In genomic region chr16:85453179-85453678, GRCh38 we compare ENCODE assay signal across 24 cellular contexts.
"Had no signal": no experiment of that assay in that cellular context is flagged by ENCODE, and none has a peak within 500 bp of the region (broad histone marks: within the 10 kb centered on the region; RNA-seq: fewer than 3 reads in every experiment).

No MANE protein-coding gene starts in this region.

- H3K27ac Mint-ChIP-seq: activated B cell treated with CpG ODN at 0.5 μM for 24 hours; activated CD4-positive, alpha-beta memory T cell treated with anti-CD3 and anti-CD28 coated beads for 36 hours; activated CD4-positive, alpha-beta T cell treated with anti-CD3 and anti-CD28 coated beads for 36 hours; activated naive CD4-positive, alpha-beta T cell treated with anti-CD3 and anti-CD28 coated beads, Interleukin-2, amount 10 ng/mL, durations not matched to agents 7 days and 5 days; activated T-cell treated with anti-CD3 and anti-CD28 coated beads, Interleukin-2, amount 50 U/mL, for 72 hours; dendritic cell treated with granulocyte-macrophage colony-stimulating factor and Interleukin-4, amounts not matched to agents 40 ng/mL and 50 ng/mL, for 4 days; natural killer cell; stimulated activated memory B cell treated with anti-CD40 and anti-IgM and Interleukin-4, amounts not matched to agents 10 μg/mL and 1 μg/mL and 100 μg/mL, for 72 hours; T-helper 1 cell treated with Interleukin-12 subunit alpha and Interleukin-12 subunit beta and Interleukin-4 antibody, amounts not matched to agents 30 μg/mL and 1 μg/mL, for 36 hours had no signal

- H3K27me3 ChIP-seq: testis, upper lobe of left lung had no signal

- DNase-seq: activated B cell treated with CpG ODN at 0.5 μM for 24 hours; activated CD4-positive, alpha-beta memory T cell treated with anti-CD3 and anti-CD28 coated beads for 36 hours; activated CD4-positive, alpha-beta T cell treated with anti-CD3 and anti-CD28 coated beads for 36 hours; activated effector memory CD4-positive, alpha-beta T cell treated with anti-CD3 and anti-CD28 coated beads, Interleukin-2, amount 50 U/mL, for 16 hours; activated naive CD4-positive, alpha-beta T cell treated with anti-CD3 and anti-CD28 coated beads, Interleukin-2, amount 10 ng/mL, durations not matched to agents 7 days and 5 days; activated T-cell treated with anti-CD3 and anti-CD28 coated beads, Interleukin-2, amount 50 U/mL, for 72 hours; aorta; effector CD4-positive, alpha-beta T cell; heart right ventricle; lower lobe of right lung; natural killer cell; small intestine; stimulated activated CD4-positive, alpha-beta T cell treated with anti-CD3 and anti-CD28 coated beads, Interleukin-2, amount 100 ng/mL, for 24 hours; T1000; testis; upper lobe of left lung had no signal

- H3K27me3 Mint-ChIP-seq: activated CD4-positive, alpha-beta memory T cell treated with anti-CD3 and anti-CD28 coated beads for 36 hours; activated CD4-positive, alpha-beta T cell treated with anti-CD3 and anti-CD28 coated beads for 36 hours had no signal

- H3K4me3 Mint-ChIP-seq: activated B cell treated with CpG ODN at 0.5 μM for 24 hours; activated CD4-positive, alpha-beta memory T cell treated with anti-CD3 and anti-CD28 coated beads for 36 hours; activated CD4-positive, alpha-beta T cell treated with anti-CD3 and anti-CD28 coated beads for 36 hours; activated naive CD4-positive, alpha-beta T cell treated with anti-CD3 and anti-CD28 coated beads, Interleukin-2, amount 10 ng/mL, durations not matched to agents 7 days and 5 days; activated T-cell treated with anti-CD3 and anti-CD28 coated beads, Interleukin-2, amount 50 U/mL, for 72 hours; brain; dendritic cell treated with granulocyte-macrophage colony-stimulating factor and Interleukin-4, amounts not matched to agents 40 ng/mL and 50 ng/mL, for 4 days; natural killer cell; stimulated activated memory B cell treated with anti-CD40 and anti-IgM and Interleukin-4, amounts not matched to agents 10 μg/mL and 1 μg/mL and 100 μg/mL, for 72 hours; T-helper 1 cell treated with Interleukin-12 subunit alpha and Interleukin-12 subunit beta and Interleukin-4 antibody, amounts not matched to agents 30 μg/mL and 1 μg/mL, for 36 hours had no signal

- FAIRE-seq: endometrium, keratinocyte, small intestine had no signal

- H3K36me3 Mint-ChIP-seq: activated CD4-positive, alpha-beta memory T cell treated with anti-CD3 and anti-CD28 coated beads for 36 hours; activated naive CD4-positive, alpha-beta T cell treated with anti-CD3 and anti-CD28 coated beads, Interleukin-2, amount 10 ng/mL, durations not matched to agents 7 days and 5 days; brain; natural killer cell; stimulated activated memory B cell treated with anti-CD40 and anti-IgM and Interleukin-4, amounts not matched to agents 10 μg/mL and 1 μg/mL and 100 μg/mL, for 72 hours had no signal

- H3K9me3 ChIP-seq: heart right ventricle, lower lobe of right lung, neutrophil, testis, upper lobe of left lung had no signal

- ATAC-seq: activated CD4-positive, alpha-beta T cell treated with anti-CD3 and anti-CD28 coated beads for 36 hours; activated T-cell treated with anti-CD3 and anti-CD28 coated beads, Interleukin-2, amount 50 U/mL, for 72 hours; heart right ventricle; natural killer cell; sciatic nerve; stimulated activated memory B cell treated with anti-CD40 and anti-IgM and Interleukin-4, amounts not matched to agents 10 μg/mL and 1 μg/mL and 100 μg/mL, for 72 hours had no signal

- H3K4me3 ChIP-seq: heart right ventricle, lower lobe of right lung, testis, upper lobe of left lung had no signal

- H3K9me3 Mint-ChIP-seq: activated B cell treated with CpG ODN at 0.5 μM for 24 hours; activated CD4-positive, alpha-beta memory T cell treated with anti-CD3 and anti-CD28 coated beads for 36 hours; activated naive CD4-positive, alpha-beta T cell treated with anti-CD3 and anti-CD28 coated beads, Interleukin-2, amount 10 ng/mL, durations not matched to agents 7 days and 5 days; activated T-cell treated with anti-CD3 and anti-CD28 coated beads, Interleukin-2, amount 50 U/mL, for 72 hours; dendritic cell treated with granulocyte-macrophage colony-stimulating factor and Interleukin-4, amounts not matched to agents 40 ng/mL and 50 ng/mL, for 4 days; natural killer cell; stimulated activated memory B cell treated with anti-CD40 and anti-IgM and Interleukin-4, amounts not matched to agents 10 μg/mL and 1 μg/mL and 100 μg/mL, for 72 hours; T-helper 1 cell treated with Interleukin-12 subunit alpha and Interleukin-12 subunit beta and Interleukin-4 antibody, amounts not matched to agents 30 μg/mL and 1 μg/mL, for 36 hours had no signal

- H3K27ac ChIP-seq: heart right ventricle, lower lobe of right lung, neutrophil, testis, upper lobe of left lung had no signal

- H3K36me3 ChIP-seq: heart right ventricle, lower lobe of right lung, neutrophil, upper lobe of left lung had no signal
